ENCODE assay signal across 8 cellular contexts in the genomic region with DNA sequence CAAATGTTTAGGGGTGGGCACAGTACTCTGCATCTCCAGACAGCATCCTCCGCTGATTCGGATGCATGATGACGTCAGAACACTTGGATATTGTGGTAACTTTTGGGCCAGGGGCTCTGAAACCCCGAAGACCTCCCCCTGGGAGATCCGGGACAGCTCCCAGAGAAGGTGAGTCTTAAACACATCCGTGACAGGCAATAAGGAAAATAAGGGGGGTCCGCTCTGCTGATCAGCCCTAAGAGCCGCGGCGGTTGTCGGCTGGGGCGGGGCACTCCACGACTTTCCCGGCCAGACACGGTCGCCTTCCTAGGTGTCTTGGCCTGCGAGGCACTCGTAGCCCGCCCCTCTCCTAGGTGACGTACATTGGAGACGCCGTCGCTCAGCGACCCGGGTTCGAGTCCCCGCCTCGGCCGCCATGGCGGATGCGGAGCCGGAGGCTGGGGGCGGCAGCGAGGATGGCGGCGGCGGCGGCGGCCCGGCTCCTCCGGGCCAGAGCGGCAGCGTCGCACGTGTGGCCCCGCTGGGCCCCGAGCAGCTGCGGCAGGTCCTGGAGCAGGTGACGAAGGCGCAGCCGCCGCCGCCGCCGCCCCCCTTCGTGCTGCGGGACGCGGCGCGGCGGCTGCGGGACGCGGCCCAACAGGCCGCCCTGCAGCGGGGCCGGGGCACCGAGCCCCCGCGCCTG. TPM values are rescaled to one million over a fixed set of nuclear protein-coding genes. Genes with fewer than 3 reads are reported as not detected.
A peak's percentile ranks its signal among the peaks of the same experiment; 100 is the strongest.
DNase-seq lines count a peak whose midpoint lies in the region; ATAC-seq and TF ChIP-seq lines count a peak whose summit lies in the region.

A gene (plus strand): TSS at position 396 of the 682 bp plus-strand sequence. CDS start 20 bp downstream, at position 416.

- peak within 1 kb of the TSS; percentile 66 to 98 (median 96) for H3K27ac ChIP-seq in gastroesophageal sphincter

- H3K27ac Mint-ChIP-seq in activated naive CD4-positive, alpha-beta T cell treated with anti-CD3 and anti-CD28 coated beads, Interleukin-2, amount 10 ng/mL, durations not matched to agents 7 days and 5 days, result peak within 1 kb of the TSS; percentile 95

- no peaks in the 10 kb centered on the region for H3K9me3 Mint-ChIP-seq in activated naive CD4-positive, alpha-beta T cell treated with anti-CD3 and anti-CD28 coated beads, Interleukin-2, amount 10 ng/mL, durations not matched to agents 7 days and 5 days

- peak within 1 kb of the TSS; percentile 88 for H3K4me3 Mint-ChIP-seq in activated naive CD4-positive, alpha-beta T cell treated with anti-CD3 and anti-CD28 coated beads, Interleukin-2, amount 10 ng/mL, durations not matched to agents 7 days and 5 days

- peaks cover 4% of the 10 kb centered on the region for H3K36me3 Mint-ChIP-seq in activated naive CD4-positive, alpha-beta T cell treated with anti-CD3 and anti-CD28 coated beads, Interleukin-2, amount 10 ng/mL, durations not matched to agents 7 days and 5 days

- H3K27me3 ChIP-seq in gastroesophageal sphincter, result no peaks in the 10 kb centered on the region

- peaks cover 13% of the 10 kb centered on the region for H3K27me3 Mint-ChIP-seq in activated naive CD4-positive, alpha-beta T cell treated with anti-CD3 and anti-CD28 coated beads, Interleukin-2, amount 10 ng/mL, durations not matched to agents 7 days and 5 days

- no peak for TF ChIP-seq CTCF in gastroesophageal sphincter (IDR thresholded peaks at IDR 0.05)

- TF ChIP-seq POLR2A in gastroesophageal sphincter (IDR thresholded peaks at IDR 0.05), result peak in 1 of 2 donors; percentile 38

- no peaks in the 10 kb centered on the region for H3K9me3 ChIP-seq in gastroesophageal sphincter

- DNase-seq in GM04504 (ENCODE audit: low read depth) (peak; percentile 72), NCI-H1105 treated with DMSO at 0.1 percent for 48 hours (lab: John Stamatoyannopoulos, UW) (peak; percentile 89), nucleus accumbens (lab: John Stamatoyannopoulos, UW) (peak; percentile 23 to 94 (median 81)), superior temporal gyrus (ENCODE audit: extremely low spot score) (peak; percentile 89)
- DNase-seq in activated naive CD4-positive, alpha-beta T cell treated with anti-CD3 and anti-CD28 coated beads, Interleukin-2, amount 10 ng/mL, durations not matched to agents 7 days and 5 days, result peak; percentile 96

- CTCF ChIA-PET in activated naive CD4-positive, alpha-beta T cell treated with anti-CD3 and anti-CD28 coated beads, Interleukin-2, amount 10 ng/mL, durations not matched to agents 7 days and 5 days (lab: Charles Lee), result interaction anchor here (1.2 to 4.7 kb wide), 3 partner anchors 57 to 199 kb away, joined by 3 to 24 read pairs (median 12); no protein-coding TSS in a partner anchor

- peak within 1 kb of the TSS; percentile 37 to 82 for H3K4me3 ChIP-seq in gastroesophageal sphincter

- H3K36me3 ChIP-seq in gastroesophageal sphincter, result no peaks in the 10 kb centered on the region

- no peak for TF ChIP-seq EP300 in gastroesophageal sphincter (IDR thresholded peaks at IDR 0.05)

- H3K4me1 ChIP-seq in gastroesophageal sphincter, result peaks cover 2 to 63% (median 19%) of the 10 kb centered on the region in 3 donors

- H3K4me1 Mint-ChIP-seq in activated naive CD4-positive, alpha-beta T cell treated with anti-CD3 and anti-CD28 coated beads, Interleukin-2, amount 10 ng/mL, durations not matched to agents 7 days and 5 days, result peaks cover 73% of the 10 kb centered on the region

- WGBS in gastroesophageal sphincter (ENCODE audit: low coverage in 1 of 2), 2 donors, result 0% methylated on average over 3 of the region's 71 CpGs; no CpG with 5 or more reads in 1 of the 2 donors

- ATAC-seq in HG02571 (IDR thresholded peaks at IDR 0.05; ENCODE audit: unreplicated experiment), result peak; percentile 47
- ATAC-seq in SK-N-SH treated with all-trans-retinoic acid at 6 μM for 48 hours, result peak; percentile 57
- ATAC-seq in gastroesophageal sphincter, result peak; percentile 89

TF ChIP-seq in SK-N-SH treated with all-trans-retinoic acid at 6 μM for 48 hours, 23 proteins besides CTCF, POLR2A, EP300 and RAD21:
- TF ChIP-seq ARNTL (CRISPR knock-in tag; IDR thresholded peaks at IDR 0.05; ENCODE audit: borderline replicate concordance, low read depth), result no peak
- TF ChIP-seq TOX (CRISPR knock-in tag; IDR thresholded peaks at IDR 0.05; ENCODE audit: borderline replicate concordance), result no peak
- no peak for TF ChIP-seq ISL1 (CRISPR knock-in tag; IDR thresholded peaks at IDR 0.05)
- TF ChIP-seq ZNF8 (CRISPR knock-in tag; IDR thresholded peaks at IDR 0.05), result no peak
- TF ChIP-seq, protein P1, sequence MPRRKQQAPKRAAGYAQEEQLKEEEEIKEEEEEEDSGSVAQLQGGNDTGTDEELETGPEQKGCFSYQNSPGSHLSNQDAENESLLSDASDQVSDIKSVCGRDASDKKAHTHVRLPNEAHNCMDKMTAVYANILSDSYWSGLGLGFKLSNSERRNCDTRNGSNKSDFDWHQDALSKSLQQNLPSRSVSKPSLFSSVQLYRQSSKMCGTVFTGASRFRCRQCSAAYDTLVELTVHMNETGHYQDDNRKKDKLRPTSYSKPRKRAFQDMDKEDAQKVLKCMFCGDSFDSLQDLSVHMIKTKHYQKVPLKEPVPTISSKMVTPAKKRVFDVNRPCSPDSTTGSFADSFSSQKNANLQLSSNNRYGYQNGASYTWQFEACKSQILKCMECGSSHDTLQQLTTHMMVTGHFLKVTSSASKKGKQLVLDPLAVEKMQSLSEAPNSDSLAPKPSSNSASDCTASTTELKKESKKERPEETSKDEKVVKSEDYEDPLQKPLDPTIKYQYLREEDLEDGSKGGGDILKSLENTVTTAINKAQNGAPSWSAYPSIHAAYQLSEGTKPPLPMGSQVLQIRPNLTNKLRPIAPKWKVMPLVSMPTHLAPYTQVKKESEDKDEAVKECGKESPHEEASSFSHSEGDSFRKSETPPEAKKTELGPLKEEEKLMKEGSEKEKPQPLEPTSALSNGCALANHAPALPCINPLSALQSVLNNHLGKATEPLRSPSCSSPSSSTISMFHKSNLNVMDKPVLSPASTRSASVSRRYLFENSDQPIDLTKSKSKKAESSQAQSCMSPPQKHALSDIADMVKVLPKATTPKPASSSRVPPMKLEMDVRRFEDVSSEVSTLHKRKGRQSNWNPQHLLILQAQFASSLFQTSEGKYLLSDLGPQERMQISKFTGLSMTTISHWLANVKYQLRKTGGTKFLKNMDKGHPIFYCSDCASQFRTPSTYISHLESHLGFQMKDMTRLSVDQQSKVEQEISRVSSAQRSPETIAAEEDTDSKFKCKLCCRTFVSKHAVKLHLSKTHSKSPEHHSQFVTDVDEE (CRISPR knock-in tag; IDR thresholded peaks at IDR 0.05), result no peak

RNA-seq across cellular contexts. Expression of the gene that starts here (rescaled TPM):
- total RNA-seq in gastroesophageal sphincter, result 10 to 100 TPM in 1 of 4 donors, 1 to 10 TPM in 3; 6.5 to 10.1 (median 8.4) TPM

Comparison
In these comparisons a context has a peak if more than half of its experiments do, and no peak if none do; other contexts are left out.
1. Peak in every context shown above with its lines: DNase-seq, ATAC-seq, H3K4me3 ChIP-seq and H3K27ac ChIP-seq.